In the genomic region with DNA sequence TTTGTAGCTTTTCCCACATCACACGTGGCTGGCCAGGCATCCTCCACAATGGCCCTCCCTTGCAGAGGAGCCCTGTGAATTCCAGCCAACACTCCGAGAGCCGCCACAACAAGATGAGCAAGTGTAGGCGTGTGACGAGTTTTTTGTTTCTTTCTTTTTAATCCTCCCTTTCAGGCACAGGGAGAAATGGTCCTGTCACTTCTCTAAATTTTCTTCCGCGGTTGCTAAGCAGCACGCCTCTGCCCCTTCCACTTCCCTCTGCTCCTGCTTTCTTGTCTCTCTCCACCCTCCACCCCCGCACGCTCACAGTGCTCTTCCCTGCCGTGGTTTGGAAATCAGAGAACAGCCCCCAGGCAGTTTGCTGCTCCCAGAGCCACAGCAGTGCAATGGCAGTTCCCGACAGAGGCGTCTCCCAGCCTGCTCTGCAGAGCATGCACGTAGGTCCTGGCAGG, we compare ENCODE assay signal across 8 cellular contexts.
A peak's percentile ranks its signal among the peaks of the same experiment; 100 is the strongest.
DNase-seq lines count a peak whose midpoint lies in the region; ATAC-seq and TF ChIP-seq lines count a peak whose summit lies in the region.

No MANE protein-coding gene starts in this region.

- intact Hi-C loops in Right ventricle myocardium superior (cut with DNase I): loop anchor here (10.0 kb wide), 1 partner anchor 48 kb away; no protein-coding TSS in a partner anchor

- DNase-seq in NCI-H526 (lab: John Stamatoyannopoulos, UW) (peak; percentile 31 to 60), NCI-H526 treated with DMSO at 0.1 percent for 48 hours (lab: John Stamatoyannopoulos, UW) (no peak), UCSD-AML1 (lab: John Stamatoyannopoulos, UW; ENCODE audit: unreplicated experiment) (peak; percentile 30), Right ventricle myocardium superior (peak; percentile 74), omental fat pad (ENCODE audit: low spot score) (no peak)
- no peak for DNase-seq in activated CD8-positive, alpha-beta memory T cell treated with anti-CD3 and anti-CD28 coated beads, Interleukin-2, amount 50 U/mL, for 4 hours

- ATAC-seq in Right ventricle myocardium superior (ENCODE audit: poor library complexity) (peak; percentile 51), omental fat pad (ENCODE audit: low FRiP score) (peak; percentile 92), HG02870 (IDR thresholded peaks at IDR 0.05; ENCODE audit: unreplicated experiment) (no peak), HG03520 (IDR thresholded peaks at IDR 0.05; ENCODE audit: unreplicated experiment) (no peak)

- no peak for TF ChIP-seq CTCF in omental fat pad (IDR thresholded peaks at IDR 0.05)

Comparison
In these comparisons a context has a peak if more than half of its experiments do, and no peak if none do; other contexts are left out.
1. DNase-seq: peak in NCI-H526 (2 of 2), UCSD-AML1 (single experiment) and Right ventricle myocardium superior (single experiment); none in NCI-H526 treated with DMSO at 0.1 percent for 48 hours (single experiment), omental fat pad (single experiment) and activated CD8-positive, alpha-beta memory T cell treated with anti-CD3 and anti-CD28 coated beads, Interleukin-2, amount 50 U/mL, for 4 hours (single experiment).
2. ATAC-seq: peak in Right ventricle myocardium superior (single experiment) and omental fat pad (single experiment); none in HG02870 (single experiment) and HG03520 (single experiment).